Comparison of ENCODE assay signal across 9 cellular contexts in the genomic region with DNA sequence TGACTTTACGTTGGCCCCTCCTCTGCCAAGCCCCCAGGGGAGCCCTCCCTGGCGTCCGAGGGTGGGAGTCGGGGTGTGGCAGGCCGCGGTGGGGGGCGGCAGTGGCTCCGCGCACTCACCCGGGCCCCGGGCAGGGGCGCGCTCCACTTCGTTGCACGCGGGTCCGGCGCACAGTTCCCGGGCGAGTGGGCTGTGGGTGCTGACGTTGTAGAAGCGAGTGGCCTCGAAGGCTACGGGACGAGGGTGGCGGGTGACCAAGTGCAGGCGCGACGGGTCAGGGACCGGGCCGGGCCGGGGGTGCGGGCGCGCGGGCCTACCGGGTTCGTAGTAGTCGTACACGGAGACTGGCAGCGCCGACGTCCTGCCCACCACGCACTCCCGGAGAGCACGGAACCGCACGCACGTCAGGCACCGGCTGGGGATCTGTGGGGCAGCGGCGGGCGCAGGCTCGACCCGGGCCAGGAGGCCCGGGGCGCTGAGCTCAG. TPM values are rescaled to one million over a fixed set of nuclear protein-coding genes. Genes with fewer than 3 reads are reported as not detected.
DNase-seq lines count a peak whose midpoint lies in the region; ATAC-seq and TF ChIP-seq lines count a peak whose summit lies in the region.
"Had no signal": no experiment of that assay in that cellular context is flagged by ENCODE, and none has a peak within 500 bp of the region (broad histone marks: within the 10 kb centered on the region; RNA-seq: fewer than 3 reads in every experiment).

No MANE protein-coding gene starts in this region.

- H3K4me1 ChIP-seq in breast epithelium: no peaks in the 10 kb centered on the region
- peaks cover 0 to 30% (median 11%) of the 10 kb centered on the region in 4 donors for H3K4me1 ChIP-seq in transverse colon

- TF ChIP-seq CTCF in breast epithelium (IDR thresholded peaks at IDR 0.05): no peak
- no peak for TF ChIP-seq CTCF in lower leg skin (IDR thresholded peaks at IDR 0.05)
- no peak for TF ChIP-seq CTCF in transverse colon (IDR thresholded peaks at IDR 0.05)

- H3K27me3 ChIP-seq in breast epithelium (no peaks in the 10 kb centered on the region), transverse colon (no peaks in the 10 kb centered on the region)

- no peaks in the 10 kb centered on the region for H3K36me3 ChIP-seq in breast epithelium
- no peaks in the 10 kb centered on the region for H3K36me3 ChIP-seq in transverse colon

- no peak for TF ChIP-seq EP300 in transverse colon (IDR thresholded peaks at IDR 0.05; ENCODE audit: low read depth)

- H3K4me3 ChIP-seq in breast epithelium: peak overlapping the region; percentile 54 to 81 (median 62)
- peak overlapping the region; percentile 46 for H3K4me3 ChIP-seq in lower leg skin (ENCODE audit: low read depth, poor library complexity, severe bottlenecking)
- peak overlapping the region; percentile 37 to 57 (median 46) for H3K4me3 ChIP-seq in transverse colon

- ATAC-seq in GM19035 (IDR thresholded peaks at IDR 0.05; ENCODE audit: unreplicated experiment): peak; percentile 38
- ATAC-seq in HG03432 (IDR thresholded peaks at IDR 0.05; ENCODE audit: unreplicated experiment): peak; percentile 39

- 2 to 8% methylated on average over 35 to 36 of the region's 57 CpGs for WGBS in lower leg skin, 2 donors
- 0 to 41% methylated on average over 2 to 27 of the region's 57 CpGs for WGBS in transverse colon (ENCODE audit: low coverage in 1 of 2), 2 donors

- no peaks in the 10 kb centered on the region for H3K9me3 ChIP-seq in breast epithelium
- H3K9me3 ChIP-seq in transverse colon: no peaks in the 10 kb centered on the region

- DNase-seq in breast epithelium (ENCODE audit: low spot score in 2 of 2) (no peak), lower leg skin (ENCODE audit: low spot score in 2 of 2) (peak in 1 of 2 donors; percentile 93), transverse colon (peak; percentile 47), cerebellar cortex (ENCODE audit: low spot score) (no peak), ACHN (no peak), 8988T (no peak)

- in situ Hi-C loops in transverse colon (cut with MboI; ENCODE audit: low pct_ligation_motif_present in 1 of 4, low pct_unique_long_range_greater_than_20kb in 1 of 4, low sequenced_read_pairs in 3 of 4): no loop called here
- in situ Hi-C loops in ACHN (cut with HindIII; ENCODE audit: low pct_ligation_motif_present, low pct_unique_long_range_greater_than_20kb, low sequenced_read_pairs): no loop called here

- intact Hi-C loops in breast epithelium (cut with DNase I; ENCODE audit: low total_unique reads) (no loop called here), lower leg skin (cut with DNase I; ENCODE audit: low total_unique reads) (no loop called here), transverse colon (cut with DNase I; ENCODE audit: low total_unique reads) (no loop called here)

- peak overlapping the region; percentile 85 to 87 for H3K27ac ChIP-seq in breast epithelium
- H3K27ac ChIP-seq in transverse colon: peak overlapping the region; percentile 75 to 81 (median 78)

- TF ChIP-seq POLR2A in breast epithelium (IDR thresholded peaks at IDR 0.05) (no peak), lower leg skin (IDR thresholded peaks at IDR 0.05) (no peak), transverse colon (IDR thresholded peaks at IDR 0.05) (peak; percentile 50)

RNA-seq across cellular contexts. Expression of a gene that starts 8.8 kb away (rescaled TPM):
- total RNA-seq in breast epithelium (10 to 100 TPM in 1 of 3 donors, 1 to 10 TPM in 1, under 1 TPM in 1; 0.32 to 27.5 (median 4.2) TPM), lower leg skin (10 to 100 TPM in 1 of 4 donors, 1 to 10 TPM in 3; 3.7 to 11.0 (median 5.6) TPM), transverse colon (10 to 100 TPM in 2 of 4 donors, 1 to 10 TPM in 2; 2.2 to 22.7 (median 9.1) TPM)
- total RNA-seq: SK-MEL-5 had no signal
